12 cellular contexts compared by ENCODE assay signal in the genomic region with DNA sequence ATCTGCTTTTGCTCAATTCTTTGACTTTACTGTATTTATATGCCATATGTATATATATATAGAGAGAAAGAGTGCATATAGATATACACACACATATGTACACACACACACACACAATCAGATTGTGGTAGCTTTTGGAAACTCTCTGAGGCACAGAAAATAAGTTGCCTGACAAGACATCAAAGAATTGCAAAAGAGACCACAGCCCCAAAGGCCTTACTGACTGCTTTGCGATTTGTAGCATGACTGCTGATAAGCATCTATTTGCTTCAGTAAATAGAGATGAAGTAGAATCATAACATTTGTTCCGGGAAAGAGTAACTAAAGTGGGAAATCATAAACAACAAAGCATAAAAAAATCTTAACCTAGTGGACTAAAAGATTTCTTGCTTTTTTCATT. TPM values are rescaled to one million over a fixed set of nuclear protein-coding genes. Genes with fewer than 3 reads are reported as not detected.
A peak's percentile ranks its signal among the peaks of the same experiment; 100 is the strongest.
DNase-seq lines count a peak whose midpoint lies in the region; ATAC-seq and TF ChIP-seq lines count a peak whose summit lies in the region.
"Had no signal": no experiment of that assay in that cellular context is flagged by ENCODE, and none has a peak within 500 bp of the region (broad histone marks: within the 10 kb centered on the region; RNA-seq: fewer than 3 reads in every experiment).

No MANE protein-coding gene starts in this region.

- TF ChIP-seq CTCF in suprapubic skin (IDR thresholded peaks at IDR 0.05): no peak

- POLR2A ChIA-PET in activated CD4-positive, alpha-beta T cell treated with anti-CD3 and anti-CD28 coated beads for 36 hours (lab: Charles Lee): interaction anchor here (0.7 to 1.2 kb wide), 4 partner anchors 9 to 838 kb away, joined by 3 to 9 read pairs (median 4); partner anchors contain the start of gene AMZ2
- POLR2A ChIA-PET in T-cell (lab: Charles Lee): interaction anchor here (0.6 to 0.8 kb wide), 4 partner anchors 9 to 980 kb away, joined by 3 to 6 read pairs (median 4); no protein-coding TSS in a partner anchor

- peak overlapping the region; percentile 98 for H3K27ac Mint-ChIP-seq in activated CD4-positive, alpha-beta T cell treated with anti-CD3 and anti-CD28 coated beads for 36 hours
- peak overlapping the region; percentile 96 to 98 for H3K27ac Mint-ChIP-seq in T-cell

- no peaks in the 10 kb centered on the region for H3K9me3 Mint-ChIP-seq in activated CD4-positive, alpha-beta T cell treated with anti-CD3 and anti-CD28 coated beads for 36 hours (ENCODE audit: low read depth)
- no peaks in the 10 kb centered on the region for H3K9me3 Mint-ChIP-seq in T-cell

- no peak overlapping the region for H3K4me3 ChIP-seq in suprapubic skin
- H3K4me3 ChIP-seq: breast epithelium had no signal

- intact Hi-C loops in activated CD4-positive, alpha-beta T cell treated with anti-CD3 and anti-CD28 coated beads for 36 hours (cut with DNase I, micrococcal nuclease): loop anchor here (1.0 to 2.0 kb wide), 2 partner anchors 32 to 33 kb away; no protein-coding TSS in a partner anchor

- CTCF ChIA-PET in activated CD4-positive, alpha-beta T cell treated with anti-CD3 and anti-CD28 coated beads for 36 hours (lab: Charles Lee): interaction anchor here (0.6 to 1.5 kb wide), 6 partner anchors 10 to 225 kb away, joined by 3 to 10 read pairs (median 3); partner anchors contain the start of gene AMZ2
- CTCF ChIA-PET in T-cell (lab: Charles Lee): interaction anchor here in 1 of 2 donors (1.3 kb wide), 1 partner anchor 9 kb away, joined by 5 read pairs; the partner anchor contains the start of gene AMZ2

- H3K27me3 Mint-ChIP-seq in activated CD4-positive, alpha-beta T cell treated with anti-CD3 and anti-CD28 coated beads for 36 hours: no peaks in the 10 kb centered on the region
- no peaks in the 10 kb centered on the region for H3K27me3 Mint-ChIP-seq in T-cell

- TF ChIP-seq POLR2A in suprapubic skin (IDR thresholded peaks at IDR 0.05): no peak

- H3K36me3 ChIP-seq in suprapubic skin: no peaks in the 10 kb centered on the region
- H3K36me3 ChIP-seq: breast epithelium had no signal

- H3K27ac ChIP-seq in suprapubic skin: peak overlapping the region; percentile 80

- peak overlapping the region; percentile 78 for H3K4me3 Mint-ChIP-seq in activated CD4-positive, alpha-beta T cell treated with anti-CD3 and anti-CD28 coated beads for 36 hours
- peak overlapping the region; percentile 74 to 81 (median 77) for H3K4me3 Mint-ChIP-seq in T-cell

- H3K36me3 Mint-ChIP-seq in activated CD4-positive, alpha-beta T cell treated with anti-CD3 and anti-CD28 coated beads for 36 hours (ENCODE audit: low read depth): no peaks in the 10 kb centered on the region
- H3K36me3 Mint-ChIP-seq in T-cell: no peaks in the 10 kb centered on the region

- peak; percentile 15 for ATAC-seq in activated CD4-positive, alpha-beta T cell treated with anti-CD3 and anti-CD28 coated beads for 36 hours
- peak; percentile 12 to 45 (median 36) for ATAC-seq in T-cell (replicated peaks in 1 of 4)
- ATAC-seq in GM19023 (IDR thresholded peaks at IDR 0.05; ENCODE audit: unreplicated experiment): no peak
- ATAC-seq: SK-N-SH treated with all-trans-retinoic acid at 6 μM for 48 hours had no signal

- H3K4me1 ChIP-seq in suprapubic skin: peaks cover 4% of the 10 kb centered on the region
- H3K4me1 ChIP-seq: breast epithelium had no signal

- no peaks in the 10 kb centered on the region for H3K9me3 ChIP-seq in suprapubic skin
- H3K9me3 ChIP-seq: breast epithelium had no signal

- WGBS in suprapubic skin: 68% methylated on average over 2 of the region's 2 CpGs

- no peak for TF ChIP-seq EP300 in suprapubic skin (IDR thresholded peaks at IDR 0.05)

- no peaks in the 10 kb centered on the region for H3K27me3 ChIP-seq in suprapubic skin
- H3K27me3 ChIP-seq: breast epithelium had no signal

- peaks cover 57% of the 10 kb centered on the region for H3K4me1 Mint-ChIP-seq in activated CD4-positive, alpha-beta T cell treated with anti-CD3 and anti-CD28 coated beads for 36 hours
- H3K4me1 Mint-ChIP-seq in T-cell: peaks cover 38 to 68% (median 57%) of the 10 kb centered on the region in 3 donors

- no peak for DNase-seq in activated CD4-positive, alpha-beta T cell treated with anti-CD3 and anti-CD28 coated beads for 36 hours
- DNase-seq in activated CD4-positive, alpha-beta T cell treated with anti-CD3 and anti-CD28 coated beads, Interleukin-2, amount 50 U/mL, for 1 hour: no peak
- peak in 11 of 34 experiments; percentile 20 to 56 (median 35) for DNase-seq in T-cell
- peak; percentile 34 for DNase-seq in effector CD4-positive, alpha-beta T cell
- DNase-seq in suprapubic skin (ENCODE audit: low spot score in 2 of 2): no peak
- DNase-seq in cortex of kidney (lab: John Stamatoyannopoulos, UW): no peak
- DNase-seq in DMS53 (lab: John Stamatoyannopoulos, UW): no peak
- DNase-seq: NCI-H1048, NCI-H524 had no signal

RNA-seq across cellular contexts. Expression of gene AMZ2, which starts 9.4 kb away (rescaled TPM):
- total RNA-seq in activated CD4-positive, alpha-beta T cell treated with anti-CD3 and anti-CD28 coated beads for 36 hours: 100 to 1,000 TPM; 119 to 150 TPM
- total RNA-seq in T-cell: 10 to 100 TPM; 50.9 to 81.8 (median 60.5) TPM
- 10 to 100 TPM; 35.8 to 47.1 (median 41.5) TPM for total RNA-seq in suprapubic skin

RNA-seq across cellular contexts. Expression of gene SLC16A6, which starts 52.4 kb away (rescaled TPM):
- 1 to 10 TPM; 2.9 to 3.2 TPM for total RNA-seq in activated CD4-positive, alpha-beta T cell treated with anti-CD3 and anti-CD28 coated beads for 36 hours
- total RNA-seq in T-cell (10 to 100 TPM in 1 of 5 donors, 1 to 10 TPM in 4; 4.4 to 10.5 (median 7.0) TPM), suprapubic skin (1 to 10 TPM; 2.7 to 10.0 (median 5.1) TPM)

RNA-seq across cellular contexts. Expression of gene ARSG, which starts 52.8 kb away (rescaled TPM):
- 10 to 100 TPM in 1 of 2 experiments, 1 to 10 TPM in 1; 7.8 to 10.9 TPM for total RNA-seq in activated CD4-positive, alpha-beta T cell treated with anti-CD3 and anti-CD28 coated beads for 36 hours
- total RNA-seq in T-cell (10 to 100 TPM; 14.5 to 22.9 (median 17.8) TPM), suprapubic skin (10 to 100 TPM in 3 of 4 donors, 1 to 10 TPM in 1; 7.7 to 12.7 (median 10.7) TPM)
